In the genomic region with DNA sequence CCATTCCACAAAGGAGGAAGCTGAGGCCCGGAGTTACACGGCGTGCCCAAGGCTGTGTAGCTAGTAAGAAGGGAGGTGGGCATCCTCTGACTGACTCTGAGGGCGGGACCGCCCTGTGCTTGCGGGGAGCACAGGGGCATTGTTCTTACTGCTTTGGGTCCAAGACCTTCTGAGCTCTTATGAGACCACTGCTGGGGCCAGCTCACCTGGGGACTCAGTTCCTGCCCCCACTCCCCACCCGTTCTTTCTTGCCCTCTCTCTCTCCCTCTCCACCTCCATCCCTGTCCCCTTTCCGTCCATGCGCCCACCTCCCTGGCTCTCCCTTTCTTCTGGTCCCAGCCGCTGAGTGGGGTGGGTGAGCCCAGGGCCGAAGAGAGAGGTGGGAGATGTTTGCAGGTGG, we compare ENCODE assay signal across 19 cellular contexts. TPM values are rescaled to one million over a fixed set of nuclear protein-coding genes. Genes with fewer than 3 reads are reported as not detected.
DNase-seq lines count a peak whose midpoint lies in the region; ATAC-seq lines count a peak whose summit lies in the region.
"Had no signal": no experiment of that assay in that cellular context is flagged by ENCODE, and none has a peak within 500 bp of the region (broad histone marks: within the 10 kb centered on the region; RNA-seq: fewer than 3 reads in every experiment).

No MANE protein-coding gene starts in this region.

- H3K36me3 ChIP-seq in KOPT-K1 (ENCODE audit: insufficient read depth, low read length) = no peaks in the 10 kb centered on the region
- H3K36me3 ChIP-seq: heart left ventricle had no signal

- H3K9me3 Mint-ChIP-seq in activated T-cell treated with anti-CD3 and anti-CD28 coated beads, Interleukin-2, amount 50 U/mL, for 72 hours = no peaks in the 10 kb centered on the region
- no peaks in the 10 kb centered on the region for H3K9me3 Mint-ChIP-seq in activated T-cell treated with anti-CD3 and anti-CD28 coated beads, Interleukin-2, amount 50 U/mL, for 4 hours
- H3K9me3 Mint-ChIP-seq in stimulated activated memory B cell treated with anti-CD40 and anti-IgM and Interleukin-4, amounts not matched to agents 10 μg/mL and 1 μg/mL and 100 μg/mL, for 72 hours = no peaks in the 10 kb centered on the region
- H3K9me3 Mint-ChIP-seq: natural killer cell, type B pancreatic cell had no signal

- ATAC-seq in activated T-cell treated with anti-CD3 and anti-CD28 coated beads, Interleukin-2, amount 50 U/mL, for 72 hours (replicated peaks in 1 of 2) = no peak
- no peak for ATAC-seq in activated T-cell treated with anti-CD3 and anti-CD28 coated beads, Interleukin-2, amount 50 U/mL, for 4 hours
- ATAC-seq in left lobe of liver = no peak
- ATAC-seq in stimulated activated memory B cell treated with anti-CD40 and anti-IgM and Interleukin-4, amounts not matched to agents 10 μg/mL and 1 μg/mL and 100 μg/mL, for 72 hours = no peak
- no peak for ATAC-seq in HG02852 (IDR thresholded peaks at IDR 0.05; ENCODE audit: unreplicated experiment)
- ATAC-seq: heart left ventricle, left colon, natural killer cell had no signal

- H3K9me3 ChIP-seq in KOPT-K1 (ENCODE audit: insufficient read depth, low read length, poor library complexity, severe bottlenecking) = no peaks in the 10 kb centered on the region
- H3K9me3 ChIP-seq: heart left ventricle had no signal

- H3K27ac Mint-ChIP-seq in activated T-cell treated with anti-CD3 and anti-CD28 coated beads, Interleukin-2, amount 50 U/mL, for 72 hours = peak overlapping the region; percentile 92
- peak overlapping the region; percentile 68 for H3K27ac Mint-ChIP-seq in stimulated activated memory B cell treated with anti-CD40 and anti-IgM and Interleukin-4, amounts not matched to agents 10 μg/mL and 1 μg/mL and 100 μg/mL, for 72 hours
- H3K27ac Mint-ChIP-seq: type B pancreatic cell had no signal

- DNase-seq in activated T-cell treated with anti-CD3 and anti-CD28 coated beads, Interleukin-2, amount 50 U/mL, for 72 hours = no peak
- no peak for DNase-seq in activated T-cell treated with anti-CD3 and anti-CD28 coated beads, Interleukin-2, amount 50 U/mL, for 4 hours
- DNase-seq in left lobe of liver (ENCODE audit: low spot score) = peak; percentile 39
- no peak for DNase-seq in NCI-H510A (lab: John Stamatoyannopoulos, UW)
- no peak for DNase-seq in SHP77 treated with DMSO at 0.1 percent for 48 hours (lab: John Stamatoyannopoulos, UW)
- DNase-seq: DMS153, natural killer cell, NCI-H187 treated with DMSO at 0.1 percent for 48 hours, NCI-H510A treated with DMSO at 0.1 percent for 48 hours, OCI-M1 had no signal

- peaks cover 94% of the 10 kb centered on the region for H3K4me1 Mint-ChIP-seq in activated T-cell treated with anti-CD3 and anti-CD28 coated beads, Interleukin-2, amount 50 U/mL, for 72 hours (ENCODE audit: low read depth)
- H3K4me1 Mint-ChIP-seq in activated T-cell treated with anti-CD3 and anti-CD28 coated beads, Interleukin-2, amount 50 U/mL, for 4 hours (ENCODE audit: low read depth) = peaks cover 88% of the 10 kb centered on the region
- peaks cover 73% of the 10 kb centered on the region for H3K4me1 Mint-ChIP-seq in stimulated activated memory B cell treated with anti-CD40 and anti-IgM and Interleukin-4, amounts not matched to agents 10 μg/mL and 1 μg/mL and 100 μg/mL, for 72 hours

- H3K27ac ChIP-seq in KOPT-K1 (ENCODE audit: low read depth, low read length, poor library complexity, severe bottlenecking) = peak overlapping the region; percentile 96
- H3K27ac ChIP-seq: heart left ventricle, VCaP had no signal

- peaks cover 1 to 2% of the 10 kb centered on the region in 2 donors for H3K36me3 Mint-ChIP-seq in activated T-cell treated with anti-CD3 and anti-CD28 coated beads, Interleukin-2, amount 50 U/mL, for 72 hours (ENCODE audit: insufficient read depth in 2 of 2)
- no peaks in the 10 kb centered on the region for H3K36me3 Mint-ChIP-seq in activated T-cell treated with anti-CD3 and anti-CD28 coated beads, Interleukin-2, amount 50 U/mL, for 4 hours (ENCODE audit: insufficient read depth)
- H3K36me3 Mint-ChIP-seq in stimulated activated memory B cell treated with anti-CD40 and anti-IgM and Interleukin-4, amounts not matched to agents 10 μg/mL and 1 μg/mL and 100 μg/mL, for 72 hours = no peaks in the 10 kb centered on the region
- H3K36me3 Mint-ChIP-seq: natural killer cell, type B pancreatic cell had no signal

- H3K27me3 Mint-ChIP-seq in activated T-cell treated with anti-CD3 and anti-CD28 coated beads, Interleukin-2, amount 50 U/mL, for 72 hours (ENCODE audit: low read depth) = no peaks in the 10 kb centered on the region
- H3K27me3 Mint-ChIP-seq in activated T-cell treated with anti-CD3 and anti-CD28 coated beads, Interleukin-2, amount 50 U/mL, for 4 hours (ENCODE audit: low read depth) = no peaks in the 10 kb centered on the region
- H3K27me3 Mint-ChIP-seq in stimulated activated memory B cell treated with anti-CD40 and anti-IgM and Interleukin-4, amounts not matched to agents 10 μg/mL and 1 μg/mL and 100 μg/mL, for 72 hours = no peaks in the 10 kb centered on the region
- H3K27me3 Mint-ChIP-seq: type B pancreatic cell had no signal

- H3K4me3 Mint-ChIP-seq in activated T-cell treated with anti-CD3 and anti-CD28 coated beads, Interleukin-2, amount 50 U/mL, for 72 hours = no peak overlapping the region
- H3K4me3 Mint-ChIP-seq in activated T-cell treated with anti-CD3 and anti-CD28 coated beads, Interleukin-2, amount 50 U/mL, for 4 hours = no peak overlapping the region
- H3K4me3 Mint-ChIP-seq in stimulated activated memory B cell treated with anti-CD40 and anti-IgM and Interleukin-4, amounts not matched to agents 10 μg/mL and 1 μg/mL and 100 μg/mL, for 72 hours = no peak overlapping the region
- H3K4me3 Mint-ChIP-seq: natural killer cell, type B pancreatic cell had no signal

RNA-seq across cellular contexts. Expression of gene CCR7, which starts 19.6 kb away (rescaled TPM):
- total RNA-seq in activated T-cell treated with anti-CD3 and anti-CD28 coated beads, Interleukin-2, amount 50 U/mL, for 72 hours = 100 to 1,000 TPM; 311 to 371 TPM
- total RNA-seq in activated T-cell treated with anti-CD3 and anti-CD28 coated beads, Interleukin-2, amount 50 U/mL, for 4 hours = 100 to 1,000 TPM in 2 of 3 donors, 10 to 100 TPM in 1; 77.3 to 109 (median 108) TPM
- 0.75 TPM for total RNA-seq in left lobe of liver
- total RNA-seq: renal cortical epithelial cell had no signal

RNA-seq across cellular contexts. Expression of gene TNS4, which starts 44.2 kb away (rescaled TPM):
- 10 to 100 TPM in 1 of 2 donors, 1 to 10 TPM in 1; 9.9 to 10.6 TPM for total RNA-seq in activated T-cell treated with anti-CD3 and anti-CD28 coated beads, Interleukin-2, amount 50 U/mL, for 72 hours
- 1 to 10 TPM; 3.9 to 4.7 (median 4.1) TPM for total RNA-seq in activated T-cell treated with anti-CD3 and anti-CD28 coated beads, Interleukin-2, amount 50 U/mL, for 4 hours
- total RNA-seq in left lobe of liver = 0.13 TPM
- total RNA-seq: dermis microvascular lymphatic vessel endothelial cell had no signal

Comparison
In these comparisons a context has a peak if more than half of its experiments do, and no peak if none do; other contexts are left out.
1. RNA of gene CCR7, which starts 19.6 kb away (total RNA-seq): 311 to 371 TPM in activated T-cell treated with anti-CD3 and anti-CD28 coated beads, Interleukin-2, amount 50 U/mL, for 72 hours and 77.3 to 109 TPM in activated T-cell treated with anti-CD3 and anti-CD28 coated beads, Interleukin-2, amount 50 U/mL, for 4 hours; 0.75 TPM in left lobe of liver (single experiment); every median in the first group is over 10 times any median in the second.